Comparison of ENCODE assay signal across 23 cellular contexts in genomic region chr16:12025926-12026325, GRCh38.
"Had no signal": no experiment of that assay in that cellular context is flagged by ENCODE, and none has a peak within 500 bp of the region (broad histone marks: within the 10 kb centered on the region; RNA-seq: fewer than 3 reads in every experiment).

No MANE protein-coding gene starts in this region.

- H2AFZ ChIP-seq: neural progenitor cell had no signal

- H3K4me1 Mint-ChIP-seq: activated T-helper 17 cell treated with anti-CD3 and anti-CD28 coated beads, Interleukin-2, amount 50 U/mL, for 72 hours; neural progenitor cell had no signal

- FAIRE-seq: islet of Langerhans, TTC549 had no signal

- H3K4me1 ChIP-seq: ascending aorta, esophagus muscularis mucosa, gastrocnemius medialis, lower lobe of right lung, neural progenitor cell had no signal

- H3K4me3 Mint-ChIP-seq: activated naive CD8-positive, alpha-beta T cell; activated T-helper 17 cell treated with anti-CD3 and anti-CD28 coated beads, Interleukin-2, amount 50 U/mL, for 72 hours; neural progenitor cell had no signal

- DNase-seq: activated naive CD4-positive, alpha-beta T cell; activated T-cell treated with anti-CD3 and anti-CD28 coated beads, Interleukin-2, amount 50 U/mL, for 1 hour; adrenal gland; brain microvascular endothelial cell; central memory CD4-positive, alpha-beta T cell; gastrocnemius medialis; left colon; lower lobe of right lung; naive thymus-derived CD8-positive, alpha-beta T cell; retina; stimulated activated CD4-positive, alpha-beta T cell treated with anti-CD3 and anti-CD28 coated beads, Interleukin-4, amount 100 ng/mL, for 1 hour; stimulated activated naive CD4-positive, alpha-beta T cell treated with Interleukin-2 at 50 U/mL for 16 hours; T-helper 1 cell; upper lobe of left lung had no signal

- H3K9me3 ChIP-seq: adrenal gland, ascending aorta, esophagus muscularis mucosa, gastrocnemius medialis, lower lobe of right lung, thoracic aorta, upper lobe of left lung had no signal

- H3K36me3 Mint-ChIP-seq: neural progenitor cell had no signal

- H3K27ac Mint-ChIP-seq: activated naive CD8-positive, alpha-beta T cell; activated T-helper 17 cell treated with anti-CD3 and anti-CD28 coated beads, Interleukin-2, amount 50 U/mL, for 72 hours; neural progenitor cell had no signal

- H3K27ac ChIP-seq: adrenal gland, ascending aorta, brain microvascular endothelial cell, esophagus muscularis mucosa, gastrocnemius medialis, lower lobe of right lung, neural progenitor cell, thoracic aorta, upper lobe of left lung had no signal

- H3K4me3 ChIP-seq: adrenal gland, ascending aorta, esophagus muscularis mucosa, gastrocnemius medialis, lower lobe of right lung, neural progenitor cell, thoracic aorta, upper lobe of left lung had no signal

- H3K9me3 Mint-ChIP-seq: activated T-helper 17 cell treated with anti-CD3 and anti-CD28 coated beads, Interleukin-2, amount 50 U/mL, for 72 hours; naive thymus-derived CD8-positive, alpha-beta T cell; neural progenitor cell had no signal

- H3K27me3 ChIP-seq: adrenal gland, ascending aorta, brain microvascular endothelial cell, esophagus muscularis mucosa, gastrocnemius medialis, neural progenitor cell, upper lobe of left lung had no signal

- H3K27me3 Mint-ChIP-seq: activated naive CD8-positive, alpha-beta T cell; activated T-helper 17 cell treated with anti-CD3 and anti-CD28 coated beads, Interleukin-2, amount 50 U/mL, for 72 hours; naive thymus-derived CD8-positive, alpha-beta T cell; progenitor cell of endocrine pancreas had no signal

- ATAC-seq: activated T-helper 17 cell treated with anti-CD3 and anti-CD28 coated beads, Interleukin-2, amount 50 U/mL, for 72 hours; gastrocnemius medialis; left colon; lower lobe of right lung; naive thymus-derived CD8-positive, alpha-beta T cell had no signal

- H3K4me2 ChIP-seq: neural progenitor cell had no signal

- H3K36me3 ChIP-seq: adrenal gland, brain microvascular endothelial cell, gastrocnemius medialis, neural progenitor cell, thoracic aorta had no signal

- H3K9ac ChIP-seq: neural progenitor cell had no signal
